ENCODE assay signal across 22 cellular contexts in the genomic region with DNA sequence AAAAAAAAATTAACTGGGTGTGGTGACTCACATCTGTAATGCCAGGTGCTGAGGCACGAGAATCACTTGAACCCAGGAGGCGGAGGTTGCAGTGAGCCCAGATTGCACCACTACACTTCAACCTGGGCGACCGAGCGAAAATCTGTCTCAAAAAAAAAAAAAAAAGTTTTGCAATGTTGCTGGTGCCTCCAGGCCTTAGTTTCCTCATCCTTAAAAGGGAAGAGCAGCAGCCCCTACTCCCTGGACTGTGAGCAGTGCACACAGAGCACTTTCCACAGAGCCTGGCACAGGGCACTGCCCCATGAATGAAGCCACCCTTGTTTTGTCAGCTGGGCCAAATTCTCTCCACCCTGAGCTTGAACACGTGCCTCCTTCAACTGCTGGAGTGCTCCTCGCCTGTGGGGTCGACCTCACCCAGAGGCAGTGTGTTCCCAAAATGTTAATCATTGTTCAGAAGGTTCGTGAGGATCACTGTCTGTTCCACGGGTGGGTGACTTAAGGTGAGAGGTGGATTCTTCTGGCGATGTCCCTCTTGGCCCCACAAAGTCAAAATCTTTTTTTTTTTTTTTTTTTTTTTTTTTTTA.
"Had no signal": no experiment of that assay in that cellular context is flagged by ENCODE, and none has a peak within 500 bp of the region (broad histone marks: within the 10 kb centered on the region; RNA-seq: fewer than 3 reads in every experiment).

No MANE protein-coding gene starts in this region.

- H3K36me3 ChIP-seq: left ventricle myocardium inferior, pancreas, thyroid gland had no signal

- H3K27ac ChIP-seq: foreskin keratinocyte, left ventricle myocardium inferior, pancreas, psoas muscle, thyroid gland had no signal

- ATAC-seq: activated naive CD4-positive, alpha-beta T cell treated with anti-CD3 and anti-CD28 coated beads, Interleukin-2, amount 50 U/mL, for 72 hours; activated T-helper 17 cell treated with anti-CD3 and anti-CD28 coated beads, Interleukin-2, amount 50 U/mL, for 72 hours; foreskin keratinocyte; naive thymus-derived CD8-positive, alpha-beta T cell; pancreas; psoas muscle; right cardiac atrium; stimulated activated naive CD8-positive, alpha-beta T cell treated with anti-CD3 and anti-CD28 coated beads, Interleukin-15, Interleukin-2, amounts not matched to agents 100 U/mL and 50 U/mL, for 24 hours had no signal

- H3K9me3 ChIP-seq: left ventricle myocardium inferior, pancreas, psoas muscle, thyroid gland had no signal

- H3K27me3 ChIP-seq: foreskin keratinocyte, pancreas, thyroid gland had no signal

- H3K4me1 ChIP-seq: foreskin keratinocyte, left ventricle myocardium inferior, pancreas, psoas muscle had no signal

- DNase-seq: activated CD8-positive, alpha-beta memory T cell treated with anti-CD3 and anti-CD28 coated beads for 24 hours; activated CD8-positive, alpha-beta memory T cell treated with anti-CD3 and anti-CD28 coated beads, Interleukin-2, amount 50 U/mL, for 4 hours; activated T-cell treated with anti-CD3 and anti-CD28 coated beads, Interleukin-2, amount 50 U/mL, for 24 hours; aorta; central memory CD4-positive, alpha-beta T cell; dermis blood vessel endothelial cell; effector CD8-positive, alpha-beta T cell; erythroblast; foreskin keratinocyte; hippocampal formation; kidney glomerular epithelial cell; left ventricle myocardium inferior; naive thymus-derived CD8-positive, alpha-beta T cell; pancreas; psoas muscle; right cardiac atrium; stimulated activated CD4-positive, alpha-beta T cell treated with anti-CD3 and anti-CD28 coated beads, Interleukin-12 subunit alpha, Interleukin-12 subunit beta, amount 100 ng/mL, for 4 hours; stimulated activated CD4-positive, alpha-beta T cell treated with anti-CD3 and anti-CD28 coated beads, Interleukin-4, amount 100 ng/mL, for 4 hours; stimulated activated naive CD8-positive, alpha-beta T cell treated with anti-CD3 and anti-CD28 coated beads, Interleukin-15, Interleukin-2, amounts not matched to agents 100 U/mL and 50 U/mL, for 24 hours had no signal

- H3K4me3 ChIP-seq: left ventricle myocardium inferior, pancreas, psoas muscle, thyroid gland had no signal
